8 cellular contexts compared by ENCODE assay signal in the genomic region with DNA sequence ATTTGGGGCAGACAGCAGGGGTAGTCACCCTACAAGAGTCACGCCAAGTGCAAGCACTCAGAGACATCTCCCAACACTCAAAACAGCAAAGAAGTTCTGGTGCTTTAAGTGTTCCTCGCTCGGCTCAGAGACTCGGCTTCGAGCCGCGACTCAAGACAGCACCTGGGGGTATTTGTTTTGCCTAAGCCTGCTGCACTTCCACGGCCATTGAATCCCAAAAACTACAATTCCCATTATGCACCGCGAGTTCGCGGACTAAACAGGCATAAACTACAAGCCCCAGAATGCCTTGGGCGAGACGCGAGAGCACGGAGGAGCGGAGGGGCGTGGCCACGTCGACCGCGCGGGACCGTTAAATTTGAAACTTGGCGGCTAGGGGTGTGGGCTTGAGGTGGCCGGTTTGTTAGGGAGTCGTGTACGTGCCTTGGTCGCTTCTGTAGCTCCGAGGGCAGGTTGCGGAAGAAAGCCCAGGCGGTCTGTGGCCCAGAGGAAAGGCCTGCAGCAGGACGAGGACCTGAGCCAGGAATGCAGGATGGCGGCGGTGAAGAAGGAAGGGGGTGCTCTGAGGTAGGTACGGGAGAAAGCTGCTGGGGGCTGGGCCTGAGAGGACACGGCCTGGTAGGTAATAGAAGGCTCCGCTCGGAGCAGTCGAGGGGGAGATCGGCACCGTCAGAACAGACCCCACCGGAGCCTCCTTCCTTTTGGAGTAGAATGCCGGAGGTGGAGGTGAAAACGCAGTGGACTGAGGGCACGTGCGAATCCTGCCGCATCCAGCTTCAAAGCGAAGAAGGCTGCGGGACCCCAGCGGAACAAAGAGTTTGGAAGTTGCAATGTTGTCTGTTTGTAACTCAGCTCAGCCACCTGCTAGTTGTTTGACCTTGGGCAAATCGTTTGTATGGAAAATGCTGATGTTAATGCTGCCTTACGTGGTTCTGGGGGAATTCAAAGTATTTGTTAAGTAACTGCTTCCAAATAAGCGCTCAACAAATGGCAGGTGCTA. TPM values are rescaled to one million over a fixed set of nuclear protein-coding genes. Genes with fewer than 3 reads are reported as not detected.
A peak's percentile ranks its signal among the peaks of the same experiment; 100 is the strongest.
DNase-seq lines count a peak whose midpoint lies in the region; ATAC-seq and TF ChIP-seq lines count a peak whose summit lies in the region.

A gene with protein sequence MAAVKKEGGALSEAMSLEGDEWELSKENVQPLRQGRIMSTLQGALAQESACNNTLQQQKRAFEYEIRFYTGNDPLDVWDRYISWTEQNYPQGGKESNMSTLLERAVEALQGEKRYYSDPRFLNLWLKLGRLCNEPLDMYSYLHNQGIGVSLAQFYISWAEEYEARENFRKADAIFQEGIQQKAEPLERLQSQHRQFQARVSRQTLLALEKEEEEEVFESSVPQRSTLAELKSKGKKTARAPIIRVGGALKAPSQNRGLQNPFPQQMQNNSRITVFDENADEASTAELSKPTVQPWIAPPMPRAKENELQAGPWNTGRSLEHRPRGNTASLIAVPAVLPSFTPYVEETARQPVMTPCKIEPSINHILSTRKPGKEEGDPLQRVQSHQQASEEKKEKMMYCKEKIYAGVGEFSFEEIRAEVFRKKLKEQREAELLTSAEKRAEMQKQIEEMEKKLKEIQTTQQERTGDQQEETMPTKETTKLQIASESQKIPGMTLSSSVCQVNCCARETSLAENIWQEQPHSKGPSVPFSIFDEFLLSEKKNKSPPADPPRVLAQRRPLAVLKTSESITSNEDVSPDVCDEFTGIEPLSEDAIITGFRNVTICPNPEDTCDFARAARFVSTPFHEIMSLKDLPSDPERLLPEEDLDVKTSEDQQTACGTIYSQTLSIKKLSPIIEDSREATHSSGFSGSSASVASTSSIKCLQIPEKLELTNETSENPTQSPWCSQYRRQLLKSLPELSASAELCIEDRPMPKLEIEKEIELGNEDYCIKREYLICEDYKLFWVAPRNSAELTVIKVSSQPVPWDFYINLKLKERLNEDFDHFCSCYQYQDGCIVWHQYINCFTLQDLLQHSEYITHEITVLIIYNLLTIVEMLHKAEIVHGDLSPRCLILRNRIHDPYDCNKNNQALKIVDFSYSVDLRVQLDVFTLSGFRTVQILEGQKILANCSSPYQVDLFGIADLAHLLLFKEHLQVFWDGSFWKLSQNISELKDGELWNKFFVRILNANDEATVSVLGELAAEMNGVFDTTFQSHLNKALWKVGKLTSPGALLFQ (plus strand): TSS at position 381 of the 1,000 bp plus-strand sequence. CDS start 152 bp downstream, at position 533.

- peaks cover 0 to 25% of the 10 kb centered on the region in 2 donors for H3K4me1 ChIP-seq in left lung

- ATAC-seq in GM19328 (IDR thresholded peaks at IDR 0.05; ENCODE audit: unreplicated experiment) (peak; percentile 78), HG03460 (IDR thresholded peaks at IDR 0.05; ENCODE audit: unreplicated experiment) (peak; percentile 92), left lung (peak; percentile 99)

- peak in 13 of 14 donors; percentile 57 to 94 (median 82) for DNase-seq in C1 segment of cervical spinal cord (lab: John Stamatoyannopoulos, UW)
- DNase-seq in NCI-H526 (lab: John Stamatoyannopoulos, UW), result peak; percentile 96 to 98
- peak; percentile 88 to 90 for DNase-seq in activated CD4-positive, alpha-beta T cell treated with anti-CD3 and anti-CD28 coated beads for 4 hours
- DNase-seq in dermis blood vessel endothelial cell, result peak; percentile 96
- DNase-seq in left lung, result peak; percentile 93 to 94
- DNase-seq in stimulated activated CD4-positive, alpha-beta T cell treated with anti-CD3 and anti-CD28 coated beads, Interleukin-2, amount 100 ng/mL, for 24 hours, result peak; percentile 94 to 95

- TF ChIP-seq CTCF in left lung (IDR thresholded peaks at IDR 0.05), result no peak

- intact Hi-C loops in left lung (cut with DNase I), result no loop called here

- no peak within 1 kb of the TSS for H3K27ac ChIP-seq in left lung

- H3K4me3 ChIP-seq in left lung, result peak within 1 kb of the TSS; percentile 47 to 65

- no peaks in the 10 kb centered on the region for H3K27me3 ChIP-seq in left lung

- H3K9me3 ChIP-seq in left lung, result no peaks in the 10 kb centered on the region

- H3K36me3 ChIP-seq in left lung, result no peaks in the 10 kb centered on the region

RNA-seq across cellular contexts. Expression of the gene that starts here (rescaled TPM):
- total RNA-seq in dermis blood vessel endothelial cell (12.8 and 39.7 TPM in 2 replicates), left lung (1 to 10 TPM; 4.6 to 8.6 TPM)
